8 cellular contexts compared by ENCODE assay signal in genomic region chr17:4807534-4808377, GRCh38.
A peak's percentile ranks its signal among the peaks of the same experiment; 100 is the strongest.
DNase-seq lines count a peak whose midpoint lies in the region; ATAC-seq and TF ChIP-seq lines count a peak whose summit lies in the region.

No MANE protein-coding gene starts in this region.

- H3K4me1 ChIP-seq in HEK293 (ENCODE audit: control insufficient read depth, insufficient read depth, low read length) (no peaks in the 10 kb centered on the region), adipocyte (ENCODE audit: control insufficient read depth, insufficient read depth, low read length) (peaks cover 11% of the 10 kb centered on the region), iPS-18a (ENCODE audit: control insufficient read depth, low read depth, low read length) (no peaks in the 10 kb centered on the region)

- TF ChIP-seq CTCF in HEK293 (tag by site-specific recombination; IDR thresholded peaks at IDR 0.05): no peak

- H3K36me3 Mint-ChIP-seq in stimulated activated effector memory CD8-positive, alpha-beta T cell treated with anti-CD3 and anti-CD28 coated beads, Interleukin-12 subunit alpha, Interleukin-12 subunit beta, amount 100 ng/mL, for 72 hours: peaks cover 8% of the 10 kb centered on the region

- H3K4me3 Mint-ChIP-seq in stimulated activated effector memory CD8-positive, alpha-beta T cell treated with anti-CD3 and anti-CD28 coated beads, Interleukin-12 subunit alpha, Interleukin-12 subunit beta, amount 100 ng/mL, for 72 hours: peak overlapping the region; percentile 66

- H3K9me3 ChIP-seq in HEK293 (ENCODE audit: control insufficient read depth, insufficient read depth, low read depth, low read length): no peaks in the 10 kb centered on the region
- no peaks in the 10 kb centered on the region for H3K9me3 ChIP-seq in adipocyte (ENCODE audit: control insufficient read depth, low read length)
- H3K9me3 ChIP-seq in iPS-18a (ENCODE audit: control insufficient read depth, low read depth, low read length): no peaks in the 10 kb centered on the region

- POLR2A ChIA-PET in HEK293 (lab: Yijun Ruan, JAX): interaction anchor here (0.6 to 4.4 kb wide), 8 partner anchors 12 to 104 kb away, joined by 3 to 41 read pairs (median 4); partner anchors contain the start of genes MED11, MINK1, PELP1 and PSMB6

- H3K4me3 ChIP-seq in HEK293 (ENCODE audit: low read depth, low read length): peak overlapping the region; percentile 69
- peak overlapping the region; percentile 81 for H3K4me3 ChIP-seq in adipocyte (ENCODE audit: low read length)
- H3K4me3 ChIP-seq in iPS-18a (ENCODE audit: low read length): peak overlapping the region; percentile 63

- peak overlapping the region; percentile 63 for H3K27ac Mint-ChIP-seq in stimulated activated effector memory CD8-positive, alpha-beta T cell treated with anti-CD3 and anti-CD28 coated beads, Interleukin-12 subunit alpha, Interleukin-12 subunit beta, amount 100 ng/mL, for 72 hours

- ATAC-seq in stimulated activated effector memory CD8-positive, alpha-beta T cell treated with anti-CD3 and anti-CD28 coated beads, Interleukin-12 subunit alpha, Interleukin-12 subunit beta, amount 100 ng/mL, for 72 hours: no peak

- CTCF ChIA-PET in HEK293 (lab: Yijun Ruan, JAX): interaction anchor here (0.6 to 1.4 kb wide), 5 partner anchors 17 to 34 kb away, joined by 3 to 8 read pairs (median 3); no protein-coding TSS in a partner anchor

- no peaks in the 10 kb centered on the region for H3K27me3 ChIP-seq in adipocyte (replicated peaks; ENCODE audit: control insufficient read depth, insufficient read depth, low read length)
- no peaks in the 10 kb centered on the region for H3K27me3 ChIP-seq in iPS-18a (ENCODE audit: control insufficient read depth, insufficient read depth, low read length)

- H3K36me3 ChIP-seq in HEK293 (ENCODE audit: control insufficient read depth in 2 of 2, insufficient read depth in 1 of 2, low read length in 2 of 2): peaks cover 0 to 26% of the 10 kb centered on the region in 2 experiments; a peak in 2 of 3 replicates
- peaks cover 12% of the 10 kb centered on the region for H3K36me3 ChIP-seq in adipocyte (ENCODE audit: control insufficient read depth, insufficient read depth, low read length, severe bottlenecking)
- H3K36me3 ChIP-seq in iPS-18a (ENCODE audit: control insufficient read depth, low read depth, low read length): peaks cover 6% of the 10 kb centered on the region

- no peak for DNase-seq in adipocyte (ENCODE audit: low read depth)
- DNase-seq in stimulated activated effector memory CD8-positive, alpha-beta T cell treated with anti-CD3 and anti-CD28 coated beads, Interleukin-12 subunit alpha, Interleukin-12 subunit beta, amount 100 ng/mL, for 72 hours (ENCODE audit: low spot score in 2 of 2): no peak
- no peak for DNase-seq in NCI-H1930 (lab: John Stamatoyannopoulos, UW)
- DNase-seq in RPMI8226: no peak
- no peak for DNase-seq in SHP77 treated with DMSO at 0.1 percent for 48 hours (lab: John Stamatoyannopoulos, UW)
- no peak for DNase-seq in NCI-H2196 (lab: John Stamatoyannopoulos, UW; ENCODE audit: unreplicated experiment)

- no peaks in the 10 kb centered on the region for H3K9me3 Mint-ChIP-seq in stimulated activated effector memory CD8-positive, alpha-beta T cell treated with anti-CD3 and anti-CD28 coated beads, Interleukin-12 subunit alpha, Interleukin-12 subunit beta, amount 100 ng/mL, for 72 hours

- peaks cover 21% of the 10 kb centered on the region for H3K4me1 Mint-ChIP-seq in stimulated activated effector memory CD8-positive, alpha-beta T cell treated with anti-CD3 and anti-CD28 coated beads, Interleukin-12 subunit alpha, Interleukin-12 subunit beta, amount 100 ng/mL, for 72 hours

- H3K27ac ChIP-seq in HEK293 (ENCODE audit: extremely low read depth, low read depth, low read length): no peak overlapping the region
- no peak overlapping the region for H3K27ac ChIP-seq in iPS-18a (ENCODE audit: low read length)

- H3K9ac ChIP-seq in adipocyte (ENCODE audit: low read length) (peak overlapping the region; percentile 88), iPS-18a (ENCODE audit: low read length) (no peak overlapping the region)

TF ChIP-seq in HEK293, 187 proteins besides CTCF, POLR2A, EP300 and RAD21:
- TF ChIP-seq GLIS2 (tag by site-specific recombination; IDR thresholded peaks at IDR 0.05): peak; percentile 44
- peak; percentile 45 for TF ChIP-seq SP2 (tag by site-specific recombination; IDR thresholded peaks at IDR 0.05)
- no peak for TF ChIP-seq REPIN1 (tag by site-specific recombination; IDR thresholded peaks at IDR 0.05; ENCODE audit: low read depth)
- no peak for TF ChIP-seq ZNF777 (tag by site-specific recombination; IDR thresholded peaks at IDR 0.05; ENCODE audit: borderline replicate concordance)
- TF ChIP-seq ZSCAN4 (tag by site-specific recombination; IDR thresholded peaks at IDR 0.05): no peak
- TF ChIP-seq ZNF600 (tag by site-specific recombination; IDR thresholded peaks at IDR 0.05): peak; percentile 80
- no peak for TF ChIP-seq GLIS1 (tag by site-specific recombination; IDR thresholded peaks at IDR 0.05)
- TF ChIP-seq ZNF266 (tag by site-specific recombination; IDR thresholded peaks at IDR 0.05; ENCODE audit: low read depth): no peak
- no peak for TF ChIP-seq ZNF121 (tag by site-specific recombination; IDR thresholded peaks at IDR 0.05)
- TF ChIP-seq HIC1 (tag by site-specific recombination; IDR thresholded peaks at IDR 0.05): no peak
- TF ChIP-seq ZNF544 (tag by site-specific recombination; IDR thresholded peaks at IDR 0.05): no peak
- TF ChIP-seq KLF9 (tag by site-specific recombination; IDR thresholded peaks at IDR 0.05; ENCODE audit: low read depth): peak; percentile 22; the same call in 1 of the 2 replicates
- TF ChIP-seq ZNF335 (tag by site-specific recombination; conservative IDR thresholded peaks at IDR 0.05): peak; percentile 52
- TF ChIP-seq ZBTB20 (tag by site-specific recombination; IDR thresholded peaks at IDR 0.05): peak; percentile 43; the same call in 1 of the 2 replicates
- TF ChIP-seq PATZ1 (tag by site-specific recombination; IDR thresholded peaks at IDR 0.05): 0 out of 2 replicates have a peak, but pooled peaks have one; percentile 4
